Comparison of ENCODE assay signal across 14 cellular contexts in the genomic region with DNA sequence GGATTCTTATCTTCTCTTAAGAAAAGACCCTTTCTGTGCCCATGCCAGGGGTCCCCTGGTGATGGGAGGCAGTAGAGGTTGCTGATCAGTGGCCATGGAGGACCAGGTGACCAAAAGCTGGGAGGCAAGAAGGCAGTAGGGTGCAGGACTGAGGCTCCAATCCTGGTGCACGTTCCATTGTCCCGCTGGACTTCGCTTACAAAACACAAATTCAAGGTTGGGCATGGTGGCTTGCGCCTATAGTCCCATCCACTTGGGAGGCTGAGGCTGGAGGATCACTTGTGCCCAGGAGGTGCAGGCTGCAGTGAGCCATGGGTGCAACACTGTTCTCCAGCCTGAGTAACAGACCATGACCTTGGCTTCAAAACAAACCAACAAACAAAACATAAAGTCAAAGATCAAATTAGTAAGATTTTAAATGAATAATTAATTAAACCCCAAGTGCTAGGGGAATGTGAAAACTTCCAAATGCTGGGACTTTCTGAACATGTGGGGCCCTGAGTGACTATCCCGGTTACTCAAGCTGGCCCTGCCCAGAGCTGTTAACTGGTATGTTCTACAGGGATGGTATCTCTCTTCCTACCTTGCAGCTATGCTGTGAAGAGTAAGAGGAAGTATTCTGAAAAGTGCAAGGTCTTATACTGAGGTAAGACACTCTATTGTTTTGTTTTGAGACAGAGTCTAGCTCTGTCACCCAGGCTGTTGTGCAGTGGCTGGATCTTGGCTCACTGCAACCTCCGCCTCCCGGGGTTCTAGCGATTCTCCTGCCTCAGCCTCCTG.
DNase-seq lines count a peak whose midpoint lies in the region; ATAC-seq and TF ChIP-seq lines count a peak whose summit lies in the region.
"Had no signal": no experiment of that assay in that cellular context is flagged by ENCODE, and none has a peak within 500 bp of the region (broad histone marks: within the 10 kb centered on the region; RNA-seq: fewer than 3 reads in every experiment).

No MANE protein-coding gene starts in this region.

- DNase-seq in activated CD8-positive, alpha-beta memory T cell treated with anti-CD3 and anti-CD28 coated beads, Interleukin-2, amount 10 ng/mL, durations not matched to agents 7 days and 5 days: no peak
- DNase-seq in activated CD8-positive, alpha-beta memory T cell treated with anti-CD3 and anti-CD28 coated beads, Interleukin-2, amount 50 U/mL, for 48 hours: no peak
- DNase-seq in NOMO-1 treated with DMSO at 0.1 percent for 48 hours (lab: John Stamatoyannopoulos, UW; ENCODE audit: unreplicated experiment): peak; percentile 33
- DNase-seq in epithelial cell of esophagus (ENCODE audit: low read depth): peak; percentile 21
- DNase-seq in stimulated activated effector memory CD8-positive, alpha-beta T cell treated with anti-CD3 and anti-CD28 coated beads, Interleukin-12 subunit alpha, Interleukin-12 subunit beta, amount 100 ng/mL, for 72 hours (ENCODE audit: low spot score in 2 of 2): no peak
- no peak for DNase-seq in stimulated activated CD8-positive, alpha-beta memory T cell treated with anti-CD3 and anti-CD28 coated beads, Interleukin-4, amount 100 ng/mL, for 48 hours
- no peak for DNase-seq in Ammon's horn (ENCODE audit: low spot score)
- no peak for DNase-seq in T-helper 17 cell
- DNase-seq: DMS 273 treated with DMSO at 0.1 percent for 48 hours; NCI-H1694 treated with DMSO at 0.1 percent for 48 hours; PC-3; stimulated activated CD4-positive, alpha-beta T cell treated with anti-CD3 and anti-CD28 coated beads, Interleukin-12 subunit alpha, Interleukin-12 subunit beta, amount 100 ng/mL, for 4 hours; stomach had no signal

- no peaks in the 10 kb centered on the region for H3K27me3 Mint-ChIP-seq in activated CD8-positive, alpha-beta memory T cell treated with anti-CD3 and anti-CD28 coated beads, Interleukin-2, amount 10 ng/mL, durations not matched to agents 7 days and 5 days
- H3K27me3 Mint-ChIP-seq in T-helper 17 cell: no peaks in the 10 kb centered on the region
- H3K27me3 Mint-ChIP-seq: progenitor cell of endocrine pancreas had no signal

- no peak for ATAC-seq in activated CD8-positive, alpha-beta memory T cell treated with anti-CD3 and anti-CD28 coated beads, Interleukin-2, amount 10 ng/mL, durations not matched to agents 7 days and 5 days
- no peak for ATAC-seq in stimulated activated effector memory CD8-positive, alpha-beta T cell treated with anti-CD3 and anti-CD28 coated beads, Interleukin-12 subunit alpha, Interleukin-12 subunit beta, amount 100 ng/mL, for 72 hours
- no peak for ATAC-seq in T-helper 17 cell
- ATAC-seq: PC-3 had no signal

- H3K36me3 Mint-ChIP-seq in activated CD8-positive, alpha-beta memory T cell treated with anti-CD3 and anti-CD28 coated beads, Interleukin-2, amount 10 ng/mL, durations not matched to agents 7 days and 5 days: peaks cover 7% of the 10 kb centered on the region
- peaks cover 9% of the 10 kb centered on the region for H3K36me3 Mint-ChIP-seq in stimulated activated effector memory CD8-positive, alpha-beta T cell treated with anti-CD3 and anti-CD28 coated beads, Interleukin-12 subunit alpha, Interleukin-12 subunit beta, amount 100 ng/mL, for 72 hours
- H3K36me3 Mint-ChIP-seq in T-helper 17 cell (ENCODE audit: low read depth): no peaks in the 10 kb centered on the region

- H3K4me3 ChIP-seq in epithelial cell of esophagus (ENCODE audit: low read length): no peak overlapping the region
- H3K4me3 ChIP-seq: stomach had no signal

- H3K4me3 Mint-ChIP-seq in activated CD8-positive, alpha-beta memory T cell treated with anti-CD3 and anti-CD28 coated beads, Interleukin-2, amount 10 ng/mL, durations not matched to agents 7 days and 5 days: no peak overlapping the region
- H3K4me3 Mint-ChIP-seq in stimulated activated effector memory CD8-positive, alpha-beta T cell treated with anti-CD3 and anti-CD28 coated beads, Interleukin-12 subunit alpha, Interleukin-12 subunit beta, amount 100 ng/mL, for 72 hours: no peak overlapping the region
- no peak overlapping the region for H3K4me3 Mint-ChIP-seq in T-helper 17 cell

- no peaks in the 10 kb centered on the region for H3K9me3 ChIP-seq in T-helper 17 cell (ENCODE audit: control insufficient read depth, low read length, poor library complexity, severe bottlenecking)
- H3K9me3 ChIP-seq: stomach had no signal

- CTCF ChIA-PET in activated CD8-positive, alpha-beta memory T cell treated with anti-CD3 and anti-CD28 coated beads, Interleukin-2, amount 10 ng/mL, durations not matched to agents 7 days and 5 days (lab: Charles Lee): interaction anchor here (0.7 to 8.4 kb wide), 14 partner anchors 10 to 141 kb away, joined by 3 to 119 read pairs (median 6); a partner anchor contains a TSS

- H3K27ac Mint-ChIP-seq in activated CD8-positive, alpha-beta memory T cell treated with anti-CD3 and anti-CD28 coated beads, Interleukin-2, amount 10 ng/mL, durations not matched to agents 7 days and 5 days: peak overlapping the region; percentile 82
- peak overlapping the region; percentile 48 for H3K27ac Mint-ChIP-seq in stimulated activated effector memory CD8-positive, alpha-beta T cell treated with anti-CD3 and anti-CD28 coated beads, Interleukin-12 subunit alpha, Interleukin-12 subunit beta, amount 100 ng/mL, for 72 hours
- H3K27ac Mint-ChIP-seq in T-helper 17 cell: no peak overlapping the region
- H3K27ac Mint-ChIP-seq: progenitor cell of endocrine pancreas had no signal

- H3K9me3 Mint-ChIP-seq in activated CD8-positive, alpha-beta memory T cell treated with anti-CD3 and anti-CD28 coated beads, Interleukin-2, amount 10 ng/mL, durations not matched to agents 7 days and 5 days (ENCODE audit: low read depth): no peaks in the 10 kb centered on the region
- H3K9me3 Mint-ChIP-seq in stimulated activated effector memory CD8-positive, alpha-beta T cell treated with anti-CD3 and anti-CD28 coated beads, Interleukin-12 subunit alpha, Interleukin-12 subunit beta, amount 100 ng/mL, for 72 hours: no peaks in the 10 kb centered on the region

- peaks cover 76% of the 10 kb centered on the region for H3K4me1 Mint-ChIP-seq in activated CD8-positive, alpha-beta memory T cell treated with anti-CD3 and anti-CD28 coated beads, Interleukin-2, amount 10 ng/mL, durations not matched to agents 7 days and 5 days
- peaks cover 61% of the 10 kb centered on the region for H3K4me1 Mint-ChIP-seq in stimulated activated effector memory CD8-positive, alpha-beta T cell treated with anti-CD3 and anti-CD28 coated beads, Interleukin-12 subunit alpha, Interleukin-12 subunit beta, amount 100 ng/mL, for 72 hours
- peaks cover 20% of the 10 kb centered on the region for H3K4me1 Mint-ChIP-seq in T-helper 17 cell

- no peak for TF ChIP-seq CTCF in epithelial cell of esophagus (IDR thresholded peaks at IDR 0.05; ENCODE audit: insufficient read depth, low read depth, low read length, missing control alignments)

Comparison
In these comparisons a context has a peak if more than half of its experiments do, and no peak if none do; other contexts are left out.
1. DNase-seq: peak in NOMO-1 treated with DMSO at 0.1 percent for 48 hours (single experiment) and epithelial cell of esophagus (single experiment); none in activated CD8-positive, alpha-beta memory T cell treated with anti-CD3 and anti-CD28 coated beads, Interleukin-2, amount 10 ng/mL, durations not matched to agents 7 days and 5 days (single experiment), activated CD8-positive, alpha-beta memory T cell treated with anti-CD3 and anti-CD28 coated beads, Interleukin-2, amount 50 U/mL, for 48 hours (single experiment), stimulated activated effector memory CD8-positive, alpha-beta T cell treated with anti-CD3 and anti-CD28 coated beads, Interleukin-12 subunit alpha, Interleukin-12 subunit beta, amount 100 ng/mL, for 72 hours (0 of 2), stimulated activated CD8-positive, alpha-beta memory T cell treated with anti-CD3 and anti-CD28 coated beads, Interleukin-4, amount 100 ng/mL, for 48 hours (single experiment), Ammon's horn (single experiment) and T-helper 17 cell (0 of 3).